Comparison of ENCODE assay signal across 7 cellular contexts in genomic region chr5:107654827-107655226, GRCh38.
"Had no signal": no experiment of that assay in that cellular context is flagged by ENCODE, and none has a peak within 500 bp of the region (broad histone marks: within the 10 kb centered on the region; RNA-seq: fewer than 3 reads in every experiment).

No MANE protein-coding gene starts in this region.

- H2AFZ ChIP-seq: GM23338 had no signal

- ATAC-seq: GM23338 had no signal

- H3K27ac ChIP-seq: KMS-11 had no signal

- DNase-seq: H9, HCEC 1CT, KBM-7 had no signal

- H3K9ac ChIP-seq: KMS-11 had no signal

- H3K4me3 Mint-ChIP-seq: GM23338, H9 had no signal

- H3K4me3 ChIP-seq: GM23338 had no signal

- FAIRE-seq: H1, HTR-8/SVneo had no signal

- H3K9me3 Mint-ChIP-seq: GM23338, H9 had no signal

- H3K4me2 ChIP-seq: GM23338, KMS-11 had no signal

- H3K27ac Mint-ChIP-seq: GM23338, H9 had no signal
